In the genomic region with DNA sequence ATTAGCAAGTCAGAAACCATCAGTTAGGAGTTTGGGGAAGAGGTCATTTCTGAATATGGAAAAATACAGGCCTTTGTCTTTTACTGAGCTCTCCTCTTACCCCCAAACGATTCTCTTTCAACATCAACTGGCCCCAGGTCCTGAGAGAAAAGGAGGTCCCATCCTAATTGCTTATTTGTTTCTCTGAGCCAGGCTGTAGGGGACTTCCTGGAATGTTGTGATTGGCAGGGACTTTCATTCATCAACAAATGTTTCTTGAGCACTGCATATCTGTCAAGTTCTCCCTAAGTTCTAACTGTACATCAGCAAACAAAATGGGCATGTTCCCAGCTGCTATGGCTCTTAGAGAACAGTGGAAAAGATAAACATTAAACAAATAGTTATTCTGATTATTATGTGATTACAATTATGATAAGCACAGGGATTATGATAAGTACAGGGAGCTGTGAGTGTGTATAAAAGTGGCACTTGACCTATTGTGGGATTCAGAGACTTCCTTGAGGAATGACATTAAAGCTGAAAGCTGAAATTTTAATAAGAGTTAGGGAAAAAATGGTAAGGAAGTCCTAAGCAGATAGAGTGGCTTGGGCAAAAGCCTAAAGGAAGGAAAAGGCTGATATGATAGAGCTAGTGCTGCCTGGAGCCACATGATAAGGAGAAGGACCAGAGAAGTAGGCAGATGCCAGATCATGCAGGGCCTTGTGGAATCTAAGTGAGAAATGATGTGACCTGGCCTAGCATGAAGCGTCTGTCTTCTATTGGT, we compare ENCODE assay signal across 19 cellular contexts. TPM values are rescaled to one million over a fixed set of nuclear protein-coding genes. Genes with fewer than 3 reads are reported as not detected.
DNase-seq lines count a peak whose midpoint lies in the region; ATAC-seq and TF ChIP-seq lines count a peak whose summit lies in the region.
"Had no signal": no experiment of that assay in that cellular context is flagged by ENCODE, and none has a peak within 500 bp of the region (broad histone marks: within the 10 kb centered on the region; RNA-seq: fewer than 3 reads in every experiment).

No MANE protein-coding gene starts in this region.

- no peaks in the 10 kb centered on the region for H3K9me3 ChIP-seq in OCI-LY7 (ENCODE audit: low read length)
- no peaks in the 10 kb centered on the region for H3K9me3 ChIP-seq in naive thymus-derived CD4-positive, alpha-beta T cell (ENCODE audit: control insufficient read depth in 2 of 3, low read length in 3 of 3)
- H3K9me3 ChIP-seq: colonic mucosa had no signal

- H3K9me2 ChIP-seq in OCI-LY7 (ENCODE audit: insufficient read depth, low read length), result no peaks in the 10 kb centered on the region

- H3K27ac ChIP-seq in OCI-LY7 (ENCODE audit: low read depth, low read length, poor library complexity, severe bottlenecking), result no peak overlapping the region
- no peak overlapping the region for H3K27ac ChIP-seq in naive thymus-derived CD4-positive, alpha-beta T cell (ENCODE audit: low read depth, low read length)
- H3K27ac ChIP-seq: colonic mucosa, foreskin keratinocyte had no signal

- no peaks in the 10 kb centered on the region for H4K20me1 ChIP-seq in OCI-LY7 (ENCODE audit: insufficient read depth, low read length)

- H3K36me3 Mint-ChIP-seq in activated T-cell treated with anti-CD3 and anti-CD28 coated beads, Interleukin-2, amount 50 U/mL, for 72 hours (ENCODE audit: insufficient read depth in 2 of 2), result no peaks in the 10 kb centered on the region
- peaks cover 14% of the 10 kb centered on the region for H3K36me3 Mint-ChIP-seq in central memory CD8-positive, alpha-beta T cell (ENCODE audit: insufficient read depth)
- peaks cover 0 to 24% (median 14%) of the 10 kb centered on the region in 5 donors for H3K36me3 Mint-ChIP-seq in naive thymus-derived CD4-positive, alpha-beta T cell
- H3K36me3 Mint-ChIP-seq: CD14-positive monocyte had no signal

- no peak overlapping the region for H3K4me3 Mint-ChIP-seq in activated T-cell treated with anti-CD3 and anti-CD28 coated beads, Interleukin-2, amount 50 U/mL, for 72 hours
- no peak overlapping the region for H3K4me3 Mint-ChIP-seq in central memory CD8-positive, alpha-beta T cell
- H3K4me3 Mint-ChIP-seq in naive thymus-derived CD4-positive, alpha-beta T cell, result no peak overlapping the region
- H3K4me3 Mint-ChIP-seq: CD14-positive monocyte; T-helper 1 cell treated with Interleukin-12 subunit alpha and Interleukin-12 subunit beta and Interleukin-4 antibody, amounts not matched to agents 30 μg/mL and 1 μg/mL, for 36 hours had no signal

- H3K4me1 ChIP-seq in OCI-LY7 (ENCODE audit: insufficient read depth, low read length, poor library complexity, severe bottlenecking), result peaks cover 3% of the 10 kb centered on the region
- no peaks in the 10 kb centered on the region for H3K4me1 ChIP-seq in naive thymus-derived CD4-positive, alpha-beta T cell (ENCODE audit: control insufficient read depth in 2 of 2, insufficient read depth in 2 of 2, low read length in 2 of 2)
- H3K4me1 ChIP-seq: colonic mucosa, foreskin keratinocyte had no signal

- TF ChIP-seq CTCF in OCI-LY7 (conservative IDR thresholded peaks at IDR 0.05; ENCODE audit: low read length), result no peak

- POLR2A ChIA-PET in OCI-LY7 (lab: Charles Lee), result interaction anchor here (0.5 to 1.4 kb wide), 3 partner anchors 10 to 214 kb away, joined by 3 to 11 read pairs (median 3); no protein-coding TSS in a partner anchor
- POLR2A ChIA-PET in naive thymus-derived CD4-positive, alpha-beta T cell (lab: Charles Lee), result interaction anchor here (0.6 to 4.4 kb wide), 10 partner anchors 10 to 79 kb away, joined by 3 to 22 read pairs (median 3); partner anchors contain the start of genes SHISAL2A and TUT4

- H3K27ac Mint-ChIP-seq in activated T-cell treated with anti-CD3 and anti-CD28 coated beads, Interleukin-2, amount 50 U/mL, for 72 hours, result peak overlapping the region; percentile 52
- peak overlapping the region; percentile 0 for H3K27ac Mint-ChIP-seq in central memory CD8-positive, alpha-beta T cell (ENCODE audit: low read depth)
- H3K27ac Mint-ChIP-seq in naive thymus-derived CD4-positive, alpha-beta T cell, result peak overlapping the region; percentile 25 to 82 (median 61)
- H3K27ac Mint-ChIP-seq: CD14-positive monocyte; T-helper 1 cell treated with Interleukin-12 subunit alpha and Interleukin-12 subunit beta and Interleukin-4 antibody, amounts not matched to agents 30 μg/mL and 1 μg/mL, for 36 hours had no signal

- H2AFZ ChIP-seq in OCI-LY7 (ENCODE audit: low read length), result peak overlapping the region; percentile 71

- no peaks in the 10 kb centered on the region for H3K27me3 Mint-ChIP-seq in activated T-cell treated with anti-CD3 and anti-CD28 coated beads, Interleukin-2, amount 50 U/mL, for 72 hours (ENCODE audit: low read depth)
- no peaks in the 10 kb centered on the region for H3K27me3 Mint-ChIP-seq in central memory CD8-positive, alpha-beta T cell
- H3K27me3 Mint-ChIP-seq in naive thymus-derived CD4-positive, alpha-beta T cell, result no peaks in the 10 kb centered on the region

- no peak for ATAC-seq in activated T-cell treated with anti-CD3 and anti-CD28 coated beads, Interleukin-2, amount 50 U/mL, for 72 hours (replicated peaks in 1 of 2)
- ATAC-seq in central memory CD8-positive, alpha-beta T cell (replicated peaks; ENCODE audit: extremely low read depth, poor library complexity, severe bottlenecking), result no peak
- ATAC-seq in naive thymus-derived CD4-positive, alpha-beta T cell, result no peak
- no peak for ATAC-seq in HG03521 (IDR thresholded peaks at IDR 0.05; ENCODE audit: unreplicated experiment)
- ATAC-seq: foreskin keratinocyte, left colon had no signal

- peaks cover 17% of the 10 kb centered on the region for H3K4me1 Mint-ChIP-seq in activated T-cell treated with anti-CD3 and anti-CD28 coated beads, Interleukin-2, amount 50 U/mL, for 72 hours (ENCODE audit: low read depth)
- peaks cover 36% of the 10 kb centered on the region for H3K4me1 Mint-ChIP-seq in central memory CD8-positive, alpha-beta T cell
- H3K4me1 Mint-ChIP-seq in naive thymus-derived CD4-positive, alpha-beta T cell, result peaks cover 8 to 44% (median 35%) of the 10 kb centered on the region in 7 donors
- H3K4me1 Mint-ChIP-seq: CD14-positive monocyte had no signal

- H3K27me3 ChIP-seq in naive thymus-derived CD4-positive, alpha-beta T cell (ENCODE audit: control insufficient read depth in 2 of 2, insufficient read depth in 2 of 2, low read length in 2 of 2), result no peaks in the 10 kb centered on the region
- H3K27me3 ChIP-seq: colonic mucosa, foreskin keratinocyte had no signal

- H3K36me3 ChIP-seq in OCI-LY7 (ENCODE audit: insufficient read depth, low read length), result no peaks in the 10 kb centered on the region
- peaks cover 0 to 8% (median 0%) of the 10 kb centered on the region in 3 experiments for H3K36me3 ChIP-seq in naive thymus-derived CD4-positive, alpha-beta T cell (ENCODE audit: control insufficient read depth in 2 of 3, insufficient read depth in 3 of 3, low read length in 3 of 3)
- H3K36me3 ChIP-seq: colonic mucosa had no signal

- CTCF ChIA-PET in OCI-LY7 (lab: Charles Lee; ENCODE audit: unreplicated experiment), result no interaction called here
- CTCF ChIA-PET in naive thymus-derived CD4-positive, alpha-beta T cell (lab: Charles Lee), result no interaction called here

- intact Hi-C loops in OCI-LY7 (cut with micrococcal nuclease; ENCODE audit: unreplicated experiment), result no loop called here
- intact Hi-C loops in naive thymus-derived CD4-positive, alpha-beta T cell (cut with micrococcal nuclease), result loop anchor here in 1 of 2 donors (1.0 kb wide), 1 partner anchor 10 kb away; no protein-coding TSS in a partner anchor

- BruUV-seq in OCI-LY7 (replicated peaks; lab: Mats Ljungman, UMichigan), result no TSS peak

- H3K9me3 Mint-ChIP-seq in activated T-cell treated with anti-CD3 and anti-CD28 coated beads, Interleukin-2, amount 50 U/mL, for 72 hours, result no peaks in the 10 kb centered on the region
- no peaks in the 10 kb centered on the region for H3K9me3 Mint-ChIP-seq in central memory CD8-positive, alpha-beta T cell
- H3K9me3 Mint-ChIP-seq in naive thymus-derived CD4-positive, alpha-beta T cell, result no peaks in the 10 kb centered on the region
- H3K9me3 Mint-ChIP-seq: CD14-positive monocyte; T-helper 1 cell treated with Interleukin-12 subunit alpha and Interleukin-12 subunit beta and Interleukin-4 antibody, amounts not matched to agents 30 μg/mL and 1 μg/mL, for 36 hours had no signal

- no peak for DNase-seq in activated T-cell treated with anti-CD3 and anti-CD28 coated beads, Interleukin-2, amount 50 U/mL, for 72 hours
- DNase-seq in activated T-cell treated with anti-CD3 and anti-CD28 coated beads for 4 hours, result no peak
- DNase-seq in OCI-LY7 (ENCODE audit: low spot score), result no peak
- no peak for DNase-seq in central memory CD8-positive, alpha-beta T cell (ENCODE audit: low spot score in 2 of 2)
- no peak for DNase-seq in naive thymus-derived CD4-positive, alpha-beta T cell
- no peak for DNase-seq in islet precursor cell
- no peak for DNase-seq in hippocampal formation (lab: John Stamatoyannopoulos, UW)
- DNase-seq: colonic mucosa, DMS79 treated with DMSO at 0.1 percent for 48 hours, foreskin keratinocyte, IMR-90, left colon, NCI-H187 treated with DMSO at 0.1 percent for 48 hours, NCI-H524, SHP77 had no signal

- H3K4me2 ChIP-seq in OCI-LY7 (ENCODE audit: low read length), result no peak overlapping the region

- H3K79me2 ChIP-seq in OCI-LY7 (ENCODE audit: insufficient read depth, low read depth, low read length), result no peaks in the 10 kb centered on the region

- H3K4me3 ChIP-seq in OCI-LY7 (ENCODE audit: low read depth, low read length, poor library complexity, severe bottlenecking), result no peak overlapping the region
- H3K4me3 ChIP-seq in naive thymus-derived CD4-positive, alpha-beta T cell (ENCODE audit: low read length), result no peak overlapping the region
- H3K4me3 ChIP-seq: colonic mucosa had no signal

RNA-seq across cellular contexts. Expression of gene GPX7, which starts 11.6 kb away (rescaled TPM):
- 10 to 100 TPM; 26.3 to 27.6 TPM for total RNA-seq in activated T-cell treated with anti-CD3 and anti-CD28 coated beads, Interleukin-2, amount 50 U/mL, for 72 hours
- total RNA-seq in OCI-LY7 (2014; rRNA removed; shearing (Covaris generic)), result not detected in 2 replicates
- total RNA-seq in OCI-LY7 (2022), result not detected in 2 replicates
- total RNA-seq in naive thymus-derived CD4-positive, alpha-beta T cell, result 10 to 100 TPM; 14.8 to 32.8 (median 29.2) TPM
- 10 to 100 TPM; 46.0 to 51.6 TPM for polyA plus RNA-seq in naive thymus-derived CD4-positive, alpha-beta T cell

RNA-seq across cellular contexts. Expression of gene SHISAL2A, which starts 19.2 kb away (rescaled TPM):
- total RNA-seq in activated T-cell treated with anti-CD3 and anti-CD28 coated beads, Interleukin-2, amount 50 U/mL, for 72 hours, result 1 to 10 TPM; 9.0 to 9.2 TPM
- 0.13 and 0.69 TPM in 2 replicates for total RNA-seq in OCI-LY7 (2014; rRNA removed; shearing (Covaris generic))
- 0.27 and 0.55 TPM in 2 replicates for total RNA-seq in OCI-LY7 (2022)
- 10 to 100 TPM; 12.0 to 87.1 (median 49.8) TPM for total RNA-seq in naive thymus-derived CD4-positive, alpha-beta T cell
- 1 to 10 TPM; 6.8 to 6.9 TPM for polyA plus RNA-seq in naive thymus-derived CD4-positive, alpha-beta T cell
- total RNA-seq: foreskin keratinocyte, IMR-90, osteoblast had no signal
- polyA plus RNA-seq: IMR-90 had no signal

Comparison
In these comparisons a context has a peak if more than half of its experiments do, and no peak if none do; other contexts are left out.
1. H3K27ac Mint-ChIP-seq: peak in every context shown above with its lines; median percentile 61 in naive thymus-derived CD4-positive, alpha-beta T cell; 52 in activated T-cell treated with anti-CD3 and anti-CD28 coated beads, Interleukin-2, amount 50 U/mL, for 72 hours; 0 in central memory CD8-positive, alpha-beta T cell.
2. RNA of gene GPX7, which starts 11.6 kb away (total RNA-seq): 14.8 to 32.8 TPM in naive thymus-derived CD4-positive, alpha-beta T cell and 26.3 to 27.6 TPM in activated T-cell treated with anti-CD3 and anti-CD28 coated beads, Interleukin-2, amount 50 U/mL, for 72 hours; not detected in OCI-LY7; every median in the first group is over 10 times any median in the second.
3. RNA of gene SHISAL2A, which starts 19.2 kb away (total RNA-seq): 12.0 to 87.1 TPM in naive thymus-derived CD4-positive, alpha-beta T cell and 9.0 to 9.2 TPM in activated T-cell treated with anti-CD3 and anti-CD28 coated beads, Interleukin-2, amount 50 U/mL, for 72 hours; 0.13 to 0.69 TPM in OCI-LY7; every median in the first group is over 4 times any median in the second.